Comparison of ENCODE assay signal across 8 cellular contexts in genomic region chr15:62482715-62483429, GRCh38.
DNase-seq lines count a peak whose midpoint lies in the region; ATAC-seq, FAIRE-seq and TF ChIP-seq lines count a peak whose summit lies in the region.

No MANE protein-coding gene starts in this region.

- peak; percentile 35 for TF ChIP-seq CTCF in BJ (IDR thresholded peaks at IDR 0.05; ENCODE audit: insufficient read depth, low read depth, low read length)
- no peak for TF ChIP-seq CTCF in astrocyte (IDR thresholded peaks at IDR 0.05; ENCODE audit: insufficient read depth, low read depth, low read length)
- peak; percentile 18 for TF ChIP-seq CTCF in nephron progenitor cell (IDR thresholded peaks at IDR 0.05)
- no peak for TF ChIP-seq CTCF in CD8-positive, alpha-beta T cell (IDR thresholded peaks at IDR 0.05)

- POLR2A ChIA-PET in BJ (lab: Charles Lee), result no interaction called here
- POLR2A ChIA-PET in CD8-positive, alpha-beta T cell (lab: Charles Lee), result no interaction called here

- H3K27me3 ChIP-seq in BJ (ENCODE audit: control insufficient read depth, insufficient read depth, low read length), result no peaks in the 10 kb centered on the region
- H3K27me3 ChIP-seq in astrocyte (ENCODE audit: insufficient read depth, low read length), result no peaks in the 10 kb centered on the region
- H3K27me3 ChIP-seq in CD8-positive, alpha-beta T cell (ENCODE audit: insufficient read depth, low read length), result no peaks in the 10 kb centered on the region

- peaks cover 8% of the 10 kb centered on the region for H3K4me1 ChIP-seq in astrocyte (ENCODE audit: insufficient read depth, low read length)
- no peaks in the 10 kb centered on the region for H3K4me1 ChIP-seq in CD8-positive, alpha-beta T cell (ENCODE audit: insufficient read depth, low read length)

- no peak for ATAC-seq in CD8-positive, alpha-beta T cell

- H3K4me3 Mint-ChIP-seq in astrocyte (ENCODE audit: unreplicated experiment), result peak overlapping the region; percentile 29
- no peak overlapping the region for H3K4me3 Mint-ChIP-seq in nephron progenitor cell
- H3K4me3 Mint-ChIP-seq in CD8-positive, alpha-beta T cell, result no peak overlapping the region

- CTCF ChIA-PET in BJ (lab: Yijun Ruan, JAX), result interaction anchor here (0.5 to 1.8 kb wide), 7 partner anchors 8 to 91 kb away, joined by 3 to 5 read pairs (median 4); no protein-coding TSS in a partner anchor
- CTCF ChIA-PET in CD8-positive, alpha-beta T cell (lab: Charles Lee), result no interaction called here

- intact Hi-C loops in CD8-positive, alpha-beta T cell (cut with DNase I, micrococcal nuclease), result no loop called here

- no peak overlapping the region for H3K27ac ChIP-seq in astrocyte (ENCODE audit: low read depth, low read length)
- H3K27ac ChIP-seq in CD8-positive, alpha-beta T cell (ENCODE audit: low read depth, low read length), result no peak overlapping the region

- H3K79me2 ChIP-seq in astrocyte (ENCODE audit: insufficient read depth, low read length), result no peaks in the 10 kb centered on the region

- no peaks in the 10 kb centered on the region for H3K9me3 Mint-ChIP-seq in astrocyte (ENCODE audit: unreplicated experiment)
- H3K9me3 Mint-ChIP-seq in nephron progenitor cell, result no peaks in the 10 kb centered on the region
- no peaks in the 10 kb centered on the region for H3K9me3 Mint-ChIP-seq in CD8-positive, alpha-beta T cell

- H3K4me3 ChIP-seq in BJ (ENCODE audit: low read depth, low read length), result no peak overlapping the region
- no peak overlapping the region for H3K4me3 ChIP-seq in astrocyte (ENCODE audit: insufficient read depth, low read depth, low read length)
- no peak overlapping the region for H3K4me3 ChIP-seq in CD8-positive, alpha-beta T cell (ENCODE audit: low read depth, low read length)

- H3K36me3 ChIP-seq in BJ (ENCODE audit: control insufficient read depth, insufficient read depth, low read length) (no peaks in the 10 kb centered on the region), astrocyte (ENCODE audit: insufficient read depth, low read length) (no peaks in the 10 kb centered on the region)
- no peaks in the 10 kb centered on the region for H3K36me3 ChIP-seq in CD8-positive, alpha-beta T cell (ENCODE audit: insufficient read depth, low read length)

- H3K36me3 Mint-ChIP-seq in astrocyte (ENCODE audit: low read depth, unreplicated experiment) (peaks cover 7% of the 10 kb centered on the region), nephron progenitor cell (ENCODE audit: low read depth) (no peaks in the 10 kb centered on the region)
- no peaks in the 10 kb centered on the region for H3K36me3 Mint-ChIP-seq in CD8-positive, alpha-beta T cell

- peaks cover 34% of the 10 kb centered on the region for H3K4me1 Mint-ChIP-seq in astrocyte (ENCODE audit: low read depth, unreplicated experiment)
- peaks cover 50% of the 10 kb centered on the region for H3K4me1 Mint-ChIP-seq in nephron progenitor cell
- no peaks in the 10 kb centered on the region for H3K4me1 Mint-ChIP-seq in CD8-positive, alpha-beta T cell (ENCODE audit: low read depth)

- in situ Hi-C loops in KBM-7 (cut with MboI; ENCODE audit: low pct_unique_long_range_greater_than_20kb, low sequenced_read_pairs), result no loop called here

- H3K27ac Mint-ChIP-seq in astrocyte (ENCODE audit: unreplicated experiment) (no peak overlapping the region), nephron progenitor cell (no peak overlapping the region)
- no peak overlapping the region for H3K27ac Mint-ChIP-seq in CD8-positive, alpha-beta T cell

- DNase-seq in BJ (ENCODE audit: low read depth) (no peak), GM19240 (ENCODE audit: insufficient read length, low spot score) (peak; percentile 40), KBM-7 (peak; percentile 45), astrocyte (ENCODE audit: low read depth) (peak; percentile 41), nephron progenitor cell (peak; percentile 17), NCI-H146 treated with DMSO at 0.1 percent for 48 hours (lab: John Stamatoyannopoulos, UW; ENCODE audit: unreplicated experiment) (no peak)
- no peak for DNase-seq in CD8-positive, alpha-beta T cell
- DNase-seq in activated effector memory CD4-positive, alpha-beta T cell treated with Interleukin-2 at 50 U/mL for 16 hours, result no peak

- peak overlapping the region; percentile 6 for H3K4me2 ChIP-seq in astrocyte (ENCODE audit: low read length)

- peaks cover 6% of the 10 kb centered on the region for H3K27me3 Mint-ChIP-seq in astrocyte (ENCODE audit: low read depth, unreplicated experiment)
- H3K27me3 Mint-ChIP-seq in nephron progenitor cell (ENCODE audit: low read depth, poor library complexity), result no peaks in the 10 kb centered on the region
- peaks cover 3% of the 10 kb centered on the region for H3K27me3 Mint-ChIP-seq in CD8-positive, alpha-beta T cell (ENCODE audit: low read depth)

- no peaks in the 10 kb centered on the region for H3K9me3 ChIP-seq in astrocyte (ENCODE audit: insufficient read depth, low read depth, low read length)
- no peaks in the 10 kb centered on the region for H3K9me3 ChIP-seq in CD8-positive, alpha-beta T cell (ENCODE audit: low read length)

- H3K9ac ChIP-seq in astrocyte (ENCODE audit: low read length), result no peak overlapping the region

- no peak overlapping the region for H2AFZ ChIP-seq in astrocyte (ENCODE audit: low read depth, low read length)

- peaks cover 3% of the 10 kb centered on the region for H4K20me1 ChIP-seq in astrocyte (ENCODE audit: insufficient read depth, low read length)

- FAIRE-seq in astrocyte (lab: Jason Lieb, UNC), result peak; percentile 85

Comparison
In these comparisons a context has a peak if more than half of its experiments do, and no peak if none do; other contexts are left out.
1. DNase-seq: peak in GM19240 (single experiment), KBM-7 (single experiment), astrocyte (single experiment) and nephron progenitor cell (single experiment); none in BJ (single experiment), CD8-positive, alpha-beta T cell (0 of 7), activated effector memory CD4-positive, alpha-beta T cell treated with Interleukin-2 at 50 U/mL for 16 hours (single experiment) and NCI-H146 treated with DMSO at 0.1 percent for 48 hours (single experiment).
2. CTCF ChIP-seq: peak in BJ (single experiment) and nephron progenitor cell (single experiment); none in astrocyte (single experiment) and CD8-positive, alpha-beta T cell (single experiment).